Comparison of ENCODE assay signal across 11 cellular contexts in the genomic region with DNA sequence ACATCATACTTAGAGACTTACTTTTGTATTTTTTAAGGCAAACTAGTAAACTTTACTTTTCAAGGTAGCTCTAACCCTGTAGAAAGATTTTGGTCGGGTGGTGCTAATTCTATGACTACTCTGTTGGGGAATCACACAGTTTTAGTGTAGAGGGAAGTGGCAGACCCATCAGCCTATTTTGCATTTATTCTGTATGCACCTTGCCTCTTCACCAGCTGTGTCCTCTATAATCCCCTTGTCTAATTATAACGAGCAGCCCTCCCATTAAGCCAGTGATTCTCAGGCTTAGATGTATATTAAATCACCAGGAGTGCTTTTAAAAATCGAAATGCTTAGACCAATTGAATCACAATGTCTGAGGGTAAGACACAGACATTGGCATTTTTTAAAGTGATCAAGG.
DNase-seq lines count a peak whose midpoint lies in the region; ATAC-seq lines count a peak whose summit lies in the region.
"Had no signal": no experiment of that assay in that cellular context is flagged by ENCODE, and none has a peak within 500 bp of the region (broad histone marks: within the 10 kb centered on the region; RNA-seq: fewer than 3 reads in every experiment).

No MANE protein-coding gene starts in this region.

- DNase-seq in germinal center (ENCODE audit: low spot score) (peak; percentile 19), RKO (ENCODE audit: low spot score) (no peak), NCI-H2029 (lab: John Stamatoyannopoulos, UW) (no peak)
- no peak for DNase-seq in stimulated activated CD4-positive, alpha-beta T cell treated with anti-CD3 and anti-CD28 coated beads, Interleukin-12 subunit alpha, Interleukin-12 subunit beta, amount 100 ng/mL, for 4 hours
- no peak for DNase-seq in activated T-cell treated with anti-CD3 and anti-CD28 coated beads, Interleukin-2, amount 50 U/mL, for 48 hours
- DNase-seq: gastrocnemius medialis, mesendoderm, right cardiac atrium had no signal

- ATAC-seq in GM18861 (IDR thresholded peaks at IDR 0.05; ENCODE audit: unreplicated experiment) (peak; percentile 50), GM21717 (IDR thresholded peaks at IDR 0.05; ENCODE audit: unreplicated experiment) (peak; percentile 60), HG03469 (IDR thresholded peaks at IDR 0.05; ENCODE audit: unreplicated experiment) (peak; percentile 33)
- ATAC-seq: gastrocnemius medialis, right cardiac atrium had no signal
